8 cellular contexts compared by ENCODE assay signal in the genomic region with DNA sequence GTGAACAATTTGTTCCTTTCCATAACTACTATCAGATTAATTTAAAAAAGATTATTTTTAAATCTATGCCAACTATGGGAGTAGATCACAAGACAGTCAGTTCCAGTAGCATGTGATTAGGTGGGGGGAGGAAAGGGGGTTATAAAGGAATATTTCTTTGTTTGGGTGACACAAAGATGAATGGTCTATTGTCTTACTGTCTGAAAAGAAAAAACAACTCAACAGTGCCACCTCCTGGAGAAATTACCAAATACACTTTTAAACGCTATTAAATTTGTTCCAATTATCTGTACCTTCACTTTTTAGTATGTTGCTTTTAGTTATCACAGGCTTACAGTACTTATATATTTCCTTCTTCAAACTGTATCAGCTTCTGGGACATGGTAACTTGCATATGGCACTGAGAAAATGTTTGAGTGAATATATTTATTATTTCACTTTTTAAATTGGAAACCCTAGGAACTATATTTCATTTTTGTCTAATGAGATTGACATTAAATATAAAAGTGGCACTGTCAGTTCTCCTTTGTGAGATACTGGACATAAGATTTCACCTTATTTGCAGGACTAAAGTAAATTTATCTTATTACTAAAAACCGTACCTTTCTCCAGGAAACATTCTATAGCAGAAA. TPM values are rescaled to one million over a fixed set of nuclear protein-coding genes. Genes with fewer than 3 reads are reported as not detected.
A peak's percentile ranks its signal among the peaks of the same experiment; 100 is the strongest.
DNase-seq lines count a peak whose midpoint lies in the region; ATAC-seq and TF ChIP-seq lines count a peak whose summit lies in the region.

No MANE protein-coding gene starts in this region.

- DNase-seq in G401 (ENCODE audit: low spot score) (peak; percentile 83), LoVo (ENCODE audit: low spot score) (peak; percentile 71), PC-9 (peak in 1 of 2 experiments; percentile 61), colonic mucosa (peak; percentile 51), lower lobe of right lung (no peak)
- no peak for DNase-seq in stimulated activated CD4-positive, alpha-beta T cell treated with anti-CD3 and anti-CD28 coated beads, Interleukin-2, amount 100 ng/mL, for 24 hours

- H3K4me2 ChIP-seq in PC-9, result peak overlapping the region; percentile 89

- POLR2A ChIA-PET in PC-9 (lab: Charles Lee; ENCODE audit: unreplicated experiment), result interaction anchor here (0.6 to 1.0 kb wide), 2 partner anchors 158 to 202 kb away, joined by 16 to 27 read pairs; no protein-coding TSS in a partner anchor

- TF ChIP-seq CTCF in PC-9 (conservative IDR thresholded peaks at IDR 0.05) (peak; percentile 93), colonic mucosa (IDR thresholded peaks at IDR 0.05) (peak; percentile 52), lower lobe of right lung (IDR thresholded peaks at IDR 0.05) (peak; percentile 62)

- H3K9ac ChIP-seq in colonic mucosa (ENCODE audit: low read depth in 2 of 2, low read length in 2 of 2), result no peak overlapping the region

- H3K4me1 ChIP-seq in PC-9 (replicated peaks; ENCODE audit: insufficient read depth), result peaks cover 30% of the 10 kb centered on the region
- H3K4me1 ChIP-seq in colonic mucosa, result peaks cover 4% of the 10 kb centered on the region
- peaks cover 33% of the 10 kb centered on the region for H3K4me1 ChIP-seq in lower lobe of right lung

- in situ Hi-C loops in G401 (cut with HindIII; ENCODE audit: low sequenced_read_pairs), result no loop called here

- peaks cover 19% of the 10 kb centered on the region for H3K79me2 ChIP-seq in PC-9 (ENCODE audit: low read depth)

- no peaks in the 10 kb centered on the region for H3K9me2 ChIP-seq in PC-9 (ENCODE audit: insufficient read depth)

- H2AFZ ChIP-seq in PC-9, result no peak overlapping the region

- CTCF ChIA-PET in PC-9 (lab: Charles Lee), result interaction anchor here (0.5 to 1.8 kb wide), 5 partner anchors 123 to 290 kb away, joined by 3 to 16 read pairs (median 5); no protein-coding TSS in a partner anchor

- H3K36me3 ChIP-seq in PC-9 (ENCODE audit: low read depth) (peaks cover 25% of the 10 kb centered on the region), colonic mucosa (no peaks in the 10 kb centered on the region), lower lobe of right lung (peaks cover 48% of the 10 kb centered on the region)

- H3K27ac ChIP-seq in PC-9 (no peak overlapping the region), colonic mucosa (no peak overlapping the region), lower lobe of right lung (no peak overlapping the region)

- H3K9me3 ChIP-seq in PC-9 (ENCODE audit: insufficient read depth, low read depth) (no peaks in the 10 kb centered on the region), colonic mucosa (no peaks in the 10 kb centered on the region), lower lobe of right lung (no peaks in the 10 kb centered on the region)

- no peaks in the 10 kb centered on the region for H3K27me3 ChIP-seq in PC-9 (ENCODE audit: insufficient read depth, low read depth)
- no peaks in the 10 kb centered on the region for H3K27me3 ChIP-seq in colonic mucosa
- no peaks in the 10 kb centered on the region for H3K27me3 ChIP-seq in lower lobe of right lung (ENCODE audit: low read depth)

- H3K4me3 ChIP-seq in PC-9, result no peak overlapping the region
- H3K4me3 ChIP-seq in colonic mucosa, result no peak overlapping the region
- no peak overlapping the region for H3K4me3 ChIP-seq in lower lobe of right lung

- peaks cover 2% of the 10 kb centered on the region; the same call in 1 of the 2 replicates for H4K20me1 ChIP-seq in PC-9 (ENCODE audit: insufficient read depth)

- ATAC-seq in lower lobe of right lung, result peak; percentile 18 to 21
- no peak for ATAC-seq in GM18907 (IDR thresholded peaks at IDR 0.05; ENCODE audit: unreplicated experiment)
- no peak for ATAC-seq in GM21619 (IDR thresholded peaks at IDR 0.05; ENCODE audit: unreplicated experiment)

- H3F3A ChIP-seq in PC-9 (ENCODE audit: insufficient read depth, low read depth), result peaks cover 50% of the 10 kb centered on the region

- intact Hi-C loops in PC-9 (cut with micrococcal nuclease; ENCODE audit: unreplicated experiment), result loop anchor here (1.0 to 2.0 kb wide), 4 partner anchors 136 to 310 kb away; no protein-coding TSS in a partner anchor
- intact Hi-C loops in colonic mucosa (cut with DNase I), result loop anchor here (5.0 kb wide), 1 partner anchor 117 kb away; a partner anchor contains a TSS
- intact Hi-C loops in lower lobe of right lung (cut with DNase I), result no loop called here

- BruUV-seq in PC-9 (replicated peaks; lab: Mats Ljungman, UMichigan), result no TSS peak

RNA-seq across cellular contexts. Expression of a gene that starts 1.7 kb away (rescaled TPM):
- 15.1 and 17.7 TPM in 2 replicates for total RNA-seq in G401 (2014; rRNA removed; shearing (Covaris generic))
- 25.7 and 27.9 TPM in 2 replicates for total RNA-seq in PC-9 (2021)
- 100 to 1,000 TPM in 1 of 2 donors, 10 to 100 TPM in 1; 76.2 to 134 TPM for total RNA-seq in colonic mucosa
- total RNA-seq in lower lobe of right lung, result 178 TPM

RNA-seq across cellular contexts. Expression of a gene that starts 26.8 kb away (rescaled TPM):
- 105 and 147 TPM in 2 replicates for total RNA-seq in G401 (2014; rRNA removed; shearing (Covaris generic))
- total RNA-seq in PC-9 (2021), result 168 and 172 TPM in 2 replicates
- total RNA-seq in colonic mucosa, result 100 to 1,000 TPM in 1 of 2 donors, 10 to 100 TPM in 1; 93.9 to 163 TPM
- 55.4 TPM for total RNA-seq in lower lobe of right lung

Comparison
In these comparisons a context has a peak if more than half of its experiments do, and no peak if none do; other contexts are left out.
1. DNase-seq: peak in G401 (single experiment), LoVo (single experiment) and colonic mucosa (single experiment); none in lower lobe of right lung (single experiment) and stimulated activated CD4-positive, alpha-beta T cell treated with anti-CD3 and anti-CD28 coated beads, Interleukin-2, amount 100 ng/mL, for 24 hours (0 of 2).
2. ATAC-seq: peak in lower lobe of right lung (2 of 2); none in GM18907 (single experiment) and GM21619 (single experiment).
3. Peak in every context shown above with its lines, with median percentiles within 50 percentile points of each other: CTCF ChIP-seq.